24 cellular contexts compared by ENCODE assay signal in genomic region chr6:156598316-156598715, GRCh38.
DNase-seq lines count a peak whose midpoint lies in the region; ATAC-seq, FAIRE-seq and TF ChIP-seq lines count a peak whose summit lies in the region.
"Had no signal": no experiment of that assay in that cellular context is flagged by ENCODE, and none has a peak within 500 bp of the region (broad histone marks: within the 10 kb centered on the region; RNA-seq: fewer than 3 reads in every experiment).

No MANE protein-coding gene starts in this region.

- CTCF ChIA-PET in K562 (lab: Yijun Ruan, JAX; ENCODE audit: low intra/inter-chr PET ratio): no interaction called here

- H3K36me3 ChIP-seq in K562 (ENCODE audit: control insufficient read depth, insufficient read depth, low read length): no peaks in the 10 kb centered on the region
- H3K36me3 ChIP-seq: BE2C, MG63 had no signal

- H3K36me3 Mint-ChIP-seq in memory B cell: peaks cover 2% of the 10 kb centered on the region

- peaks cover 33 to 39% of the 10 kb centered on the region in 2 experiments for H3K27me3 ChIP-seq in K562 (ENCODE audit: control insufficient read depth in 2 of 2, insufficient read depth in 2 of 2, low read length in 2 of 2)
- H3K27me3 ChIP-seq: BE2C, MG63 had no signal

- no peak overlapping the region for H3K9ac ChIP-seq in K562 (ENCODE audit: insufficient read depth in 1 of 2, low read depth in 2 of 2, low read length in 2 of 2)

- TF ChIP-seq EP300 in K562 (IDR thresholded peaks at IDR 0.05; ENCODE audit: low read length): no peak

- peaks cover 13% of the 10 kb centered on the region for H3K4me1 Mint-ChIP-seq in memory B cell

- H3K27ac Mint-ChIP-seq in memory B cell: no peak overlapping the region
- H3K27ac Mint-ChIP-seq: CD4-positive, alpha-beta T cell; HFFc6 had no signal

- H3K27me3 Mint-ChIP-seq in memory B cell: peaks cover 9% of the 10 kb centered on the region
- H3K27me3 Mint-ChIP-seq: CD4-positive, alpha-beta T cell had no signal

- H2AFZ ChIP-seq in K562 (ENCODE audit: low read depth, low read length): 0 out of 2 replicates have a peak overlapping the region, but pooled peaks have one; percentile 51

- TF ChIP-seq POLR2A in K562 (conservative IDR thresholded peaks at IDR 0.05): no peak

- intact Hi-C loops in K562 (cut with micrococcal nuclease): no loop called here

- 1% methylated on average over 14 of the region's 14 CpGs for WGBS in K562 (ENCODE audit: insufficient coverage, low coverage, missing lambda C conversion rate)

- H3K4me1 ChIP-seq in K562 (replicated peaks in 1 of 2; ENCODE audit: control insufficient read depth in 2 of 2, insufficient read depth in 2 of 2, low read length in 2 of 2): peaks cover 0 to 6% of the 10 kb centered on the region in 2 experiments; a peak in 1 of 5 replicates
- H3K4me1 ChIP-seq: BE2C had no signal

- H3K27ac ChIP-seq in K562 (ENCODE audit: extremely low read depth, low read depth, low read length): no peak overlapping the region
- H3K27ac ChIP-seq: HL-60, SK-N-MC had no signal

- FAIRE-seq in K562 (lab: Jason Lieb, UNC): no peak

- ATAC-seq in K562 (no peak), memory B cell (ENCODE audit: low read depth) (no peak), HG03175 (IDR thresholded peaks at IDR 0.05; ENCODE audit: unreplicated experiment) (no peak)

- H3K4me2 ChIP-seq in K562 (ENCODE audit: insufficient read depth, low read length): peak overlapping the region; percentile 23; the same call in 1 of the 2 replicates

- in situ Hi-C loops in K562 (cut with MboI): no loop called here

- no peaks in the 10 kb centered on the region for H3K9me1 ChIP-seq in K562 (ENCODE audit: control insufficient read depth, insufficient read depth, low read length)

- no TSS peak for BruUV-seq in K562 (replicated peaks; lab: Mats Ljungman, UMichigan)

- H3K79me2 ChIP-seq in K562 (ENCODE audit: control insufficient read depth, insufficient read depth, low read length): no peaks in the 10 kb centered on the region

- H4K20me1 ChIP-seq in K562 (replicated peaks; ENCODE audit: control insufficient read depth, insufficient read depth, low read length): no peaks in the 10 kb centered on the region

- no peaks in the 10 kb centered on the region for H3K9me3 ChIP-seq in K562 (replicated peaks; ENCODE audit: control insufficient read depth, insufficient read depth, low read depth, low read length)
- H3K9me3 ChIP-seq: BE2C, MG63 had no signal

- H3K4me3 Mint-ChIP-seq in memory B cell: peak overlapping the region; percentile 12
- H3K4me3 Mint-ChIP-seq: CD4-positive, alpha-beta T cell; HFFc6 had no signal

- POLR2A ChIA-PET in K562 (lab: Yijun Ruan, JAX): interaction anchor here (1.0 kb wide), 1 partner anchor 10 kb away, joined by 3 read pairs; no protein-coding TSS in a partner anchor

- no peak for TF ChIP-seq RAD21 in K562 (CRISPR knock-in tag; conservative IDR thresholded peaks at IDR 0.05 in 1 of 2, IDR thresholded peaks at IDR 0.05 in 1 of 2)

- no peak overlapping the region for H3K4me3 ChIP-seq in K562
- H3K4me3 ChIP-seq: MG63, SK-N-MC had no signal

- TF ChIP-seq CTCF in K562 (IDR thresholded peaks at IDR 0.05 in 2 of 3, conservative IDR thresholded peaks at IDR 0.05 in 1 of 3; ENCODE audit: insufficient read depth in 2 of 3, low read depth in 1 of 3, low read length in 3 of 3) (no peak), GM10266 (IDR thresholded peaks at IDR 0.05; ENCODE audit: control insufficient read depth, insufficient read depth, low read depth, missing control alignments) (no peak)

- DNase-seq in NCI-H526 (lab: John Stamatoyannopoulos, UW) (peak; percentile 55 to 76), NCI-H526 treated with DMSO at 0.1 percent for 48 hours (lab: John Stamatoyannopoulos, UW) (no peak), K562 (ENCODE audit: extremely low read depth in 1 of 4, low spot score in 3 of 4) (no peak), memory B cell (ENCODE audit: low spot score in 2 of 2) (no peak), GM10266 (ENCODE audit: extremely low spot score) (no peak), GF-D8 (lab: John Stamatoyannopoulos, UW) (no peak), NCI-H128 (lab: John Stamatoyannopoulos, UW; ENCODE audit: unreplicated experiment) (no peak)
- DNase-seq: 8988T; BE2C; CD4-positive, alpha-beta T cell; DMS53; H7; HFFc6; IMR-90; Karpas-422; MG63; NCI-H1092; NCI-H2029 treated with DMSO at 0.1 percent for 48 hours; NCI-H446 treated with DMSO at 0.1 percent for 48 hours; OCI-M1; Right ventricle myocardium superior had no signal

- H3K9me3 Mint-ChIP-seq in memory B cell: peaks cover 2% of the 10 kb centered on the region
- H3K9me3 Mint-ChIP-seq: CD4-positive, alpha-beta T cell; HFFc6 had no signal

TF ChIP-seq in K562, 482 proteins besides CTCF, POLR2A, EP300 and RAD21 (continues in another document):
- no peak for TF ChIP-seq ZBTB40 (IDR thresholded peaks at IDR 0.05)
- TF ChIP-seq ZBTB40 (CRISPR knock-in tag; IDR thresholded peaks at IDR 0.05): no peak
- TF ChIP-seq SREBF1 (IDR thresholded peaks at IDR 0.05; ENCODE audit: borderline replicate concordance, low read depth, low read length): no peak
- TF ChIP-seq THRAP3 (IDR thresholded peaks at IDR 0.05; ENCODE audit: borderline replicate concordance): no peak
- TF ChIP-seq TCFL5 (CRISPR knock-in tag; conservative IDR thresholded peaks at IDR 0.05): no peak
- TF ChIP-seq PHF8 (IDR thresholded peaks at IDR 0.05; ENCODE audit: borderline replicate concordance, low read length): no peak
- no peak for TF ChIP-seq HMGN3 (IDR thresholded peaks at IDR 0.05; ENCODE audit: borderline replicate concordance, extremely low read depth, insufficient read length, low read depth, low read length)
- TF ChIP-seq ESRRB (CRISPR knock-in tag; IDR thresholded peaks at IDR 0.05; ENCODE audit: borderline replicate concordance): no peak
- no peak for TF ChIP-seq MEF2A (IDR thresholded peaks at IDR 0.05; ENCODE audit: control insufficient read depth, low read depth, low read length)

Comparison
In these comparisons a context has a peak if more than half of its experiments do, and no peak if none do; other contexts are left out.
1. DNase-seq: peak in NCI-H526 (2 of 2); none in NCI-H526 treated with DMSO at 0.1 percent for 48 hours (single experiment), K562 (0 of 4), memory B cell (0 of 2), GM10266 (single experiment), GF-D8 (single experiment) and NCI-H128 (single experiment).